In the genomic region with DNA sequence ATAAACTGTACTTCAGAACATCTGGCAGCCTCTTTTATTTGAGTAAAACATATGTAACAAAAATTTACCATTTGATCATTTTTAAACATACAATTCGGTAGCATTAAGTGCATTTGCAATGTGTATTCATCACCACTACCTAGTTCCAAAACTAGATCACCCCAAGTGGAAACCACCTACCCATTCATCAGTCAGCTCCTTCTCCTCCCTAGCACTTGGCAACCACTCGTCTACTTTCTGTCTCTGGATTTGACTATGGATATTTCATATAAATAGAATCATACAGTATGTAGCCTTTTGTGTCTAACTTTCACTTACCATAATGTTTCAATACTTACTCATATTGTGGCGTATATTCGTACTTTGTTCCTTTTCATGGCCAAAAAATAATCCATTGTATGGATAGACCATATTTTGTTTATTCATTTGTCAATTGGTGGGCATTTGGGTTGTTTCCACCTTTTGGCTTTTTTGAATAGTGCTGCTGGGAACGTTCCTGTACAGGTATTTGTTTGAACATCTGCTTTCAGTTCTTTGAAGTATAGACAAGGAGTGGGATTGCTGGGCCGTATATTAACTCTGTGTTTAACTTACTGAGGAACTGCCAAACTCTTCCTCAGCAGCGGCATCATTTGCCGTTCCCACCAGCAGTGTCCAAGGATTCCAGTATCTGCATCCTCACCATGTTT, we compare ENCODE assay signal across 13 cellular contexts. TPM values are rescaled to one million over a fixed set of nuclear protein-coding genes. Genes with fewer than 3 reads are reported as not detected.
DNase-seq lines count a peak whose midpoint lies in the region; ATAC-seq, FAIRE-seq and TF ChIP-seq lines count a peak whose summit lies in the region.
"Had no signal": no experiment of that assay in that cellular context is flagged by ENCODE, and none has a peak within 500 bp of the region (broad histone marks: within the 10 kb centered on the region; RNA-seq: fewer than 3 reads in every experiment).

No MANE protein-coding gene starts in this region.

- H3K9me3 Mint-ChIP-seq in activated CD4-positive, alpha-beta memory T cell treated with anti-CD3 and anti-CD28 coated beads, Interleukin-2, amount 10 ng/mL, durations not matched to agents 7 days and 5 days, result no peaks in the 10 kb centered on the region
- H3K9me3 Mint-ChIP-seq in osteocyte (ENCODE audit: unreplicated experiment), result no peaks in the 10 kb centered on the region
- H3K9me3 Mint-ChIP-seq: endodermal cell had no signal

- POLR2A ChIA-PET in activated CD4-positive, alpha-beta memory T cell treated with anti-CD3 and anti-CD28 coated beads, Interleukin-2, amount 10 ng/mL, durations not matched to agents 7 days and 5 days (lab: Charles Lee), result no interaction called here

- H3K27me3 ChIP-seq in GM06990 (replicated peaks; ENCODE audit: control insufficient read depth, insufficient read depth, low read length), result no peaks in the 10 kb centered on the region
- H3K27me3 ChIP-seq: SJSA1 had no signal

- TF ChIP-seq POLR2A in GM12891 (IDR thresholded peaks at IDR 0.05; ENCODE audit: low read depth, low read length), result no peak

- peak overlapping the region; percentile 65 for H3K4me3 Mint-ChIP-seq in activated CD4-positive, alpha-beta memory T cell treated with anti-CD3 and anti-CD28 coated beads, Interleukin-2, amount 10 ng/mL, durations not matched to agents 7 days and 5 days
- H3K4me3 Mint-ChIP-seq in osteocyte (ENCODE audit: unreplicated experiment), result no peak overlapping the region
- H3K4me3 Mint-ChIP-seq: endodermal cell had no signal

- TF ChIP-seq CTCF in GM06990 (IDR thresholded peaks at IDR 0.05; ENCODE audit: insufficient read depth, low read length, poor library complexity, severe bottlenecking) (no peak), osteocyte (IDR thresholded peaks at IDR 0.05) (no peak)

- CTCF ChIA-PET in activated CD4-positive, alpha-beta memory T cell treated with anti-CD3 and anti-CD28 coated beads, Interleukin-2, amount 10 ng/mL, durations not matched to agents 7 days and 5 days (lab: Charles Lee), result interaction anchor here (0.7 to 1.4 kb wide), 2 partner anchors 69 to 122 kb away, joined by 3 read pairs; no protein-coding TSS in a partner anchor

- H3K4me1 Mint-ChIP-seq in activated CD4-positive, alpha-beta memory T cell treated with anti-CD3 and anti-CD28 coated beads, Interleukin-2, amount 10 ng/mL, durations not matched to agents 7 days and 5 days, result peaks cover 47% of the 10 kb centered on the region
- peaks cover 25% of the 10 kb centered on the region for H3K4me1 Mint-ChIP-seq in osteocyte (ENCODE audit: unreplicated experiment)

- H3K27me3 Mint-ChIP-seq in activated CD4-positive, alpha-beta memory T cell treated with anti-CD3 and anti-CD28 coated beads, Interleukin-2, amount 10 ng/mL, durations not matched to agents 7 days and 5 days, result no peaks in the 10 kb centered on the region
- H3K27me3 Mint-ChIP-seq in osteocyte (ENCODE audit: unreplicated experiment), result no peaks in the 10 kb centered on the region

- peaks cover 26% of the 10 kb centered on the region for H3K36me3 Mint-ChIP-seq in activated CD4-positive, alpha-beta memory T cell treated with anti-CD3 and anti-CD28 coated beads, Interleukin-2, amount 10 ng/mL, durations not matched to agents 7 days and 5 days (ENCODE audit: low read depth)
- peaks cover 39% of the 10 kb centered on the region for H3K36me3 Mint-ChIP-seq in osteocyte (ENCODE audit: unreplicated experiment)

- H3K36me3 ChIP-seq in GM06990 (ENCODE audit: control insufficient read depth, insufficient read depth, low read length), result peaks cover 5% of the 10 kb centered on the region

- peak; percentile 6 for ATAC-seq in GM21723 (IDR thresholded peaks at IDR 0.05; ENCODE audit: unreplicated experiment)

- FAIRE-seq in GM12891 (lab: Jason Lieb, UNC), result no peak

- peak overlapping the region; percentile 57 for H3K4me3 ChIP-seq in GM06990 (replicated peaks; ENCODE audit: low read depth, low read length)
- H3K4me3 ChIP-seq: lung, SJSA1 had no signal

- DNase-seq in GM06990 (ENCODE audit: extremely low read depth, insufficient read length) (no peak), osteocyte (ENCODE audit: extremely low spot score, unreplicated experiment) (no peak), GM12891 (ENCODE audit: insufficient read length, low spot score) (no peak), germinal center (ENCODE audit: low spot score) (no peak), NCI-H128 (lab: John Stamatoyannopoulos, UW; ENCODE audit: unreplicated experiment) (no peak)
- no peak for DNase-seq in activated CD4-positive, alpha-beta memory T cell treated with anti-CD3 and anti-CD28 coated beads, Interleukin-2, amount 10 ng/mL, durations not matched to agents 7 days and 5 days
- no peak for DNase-seq in activated effector memory CD4-positive, alpha-beta T cell treated with anti-CD3 and anti-CD28 coated beads, Interleukin-2, amount 50 U/mL, for 16 hours
- DNase-seq: DMS153, endodermal cell, NCI-H2227 treated with DMSO at 0.1 percent for 48 hours had no signal

- H3K27ac Mint-ChIP-seq in activated CD4-positive, alpha-beta memory T cell treated with anti-CD3 and anti-CD28 coated beads, Interleukin-2, amount 10 ng/mL, durations not matched to agents 7 days and 5 days, result peak overlapping the region; percentile 75
- H3K27ac Mint-ChIP-seq in osteocyte (ENCODE audit: unreplicated experiment), result peak overlapping the region; percentile 28
- H3K27ac Mint-ChIP-seq: endodermal cell had no signal

TF ChIP-seq in GM12891, 5 proteins besides CTCF, POLR2A, EP300 and RAD21:
- TF ChIP-seq POLR2AphosphoS5 (IDR thresholded peaks at IDR 0.05; ENCODE audit: low read depth, low read length) (no peak), PAX5 (IDR thresholded peaks at IDR 0.05; ENCODE audit: insufficient read depth, low read length, severe bottlenecking) (no peak), POU2F2 (IDR thresholded peaks at IDR 0.05; ENCODE audit: low read depth, low read length) (no peak), SPI1 (IDR thresholded peaks at IDR 0.05; ENCODE audit: low read depth, low read length) (no peak), TAF1 (IDR thresholded peaks at IDR 0.05; ENCODE audit: low read depth, low read length) (no peak)

RNA-seq across cellular contexts. Expression of a gene that starts 27.2 kb away (rescaled TPM):
- total RNA-seq in activated CD4-positive, alpha-beta memory T cell treated with anti-CD3 and anti-CD28 coated beads, Interleukin-2, amount 10 ng/mL, durations not matched to agents 7 days and 5 days, result 10 to 100 TPM; 19.7 to 19.8 TPM
- 1.6 and 3.5 TPM in 2 replicates for total RNA-seq in osteocyte
- polyA plus RNA-seq in GM12891 (2012; ENCODE audit: low read depth, missing spikeins), result 15.5 TPM
